1 cellular context compared by ENCODE assay signal in genomic region chr10:26455567-26456315, GRCh38.
TF ChIP-seq lines count a peak whose summit lies in the region.

No MANE protein-coding gene starts in this region.

TF ChIP-seq in SK-N-SH, 30 proteins besides CTCF, POLR2A, EP300 and RAD21 (continued from another document):
- TF ChIP-seq IRF3 (IDR thresholded peaks at IDR 0.05; ENCODE audit: low read depth, low read length) (no peak), TAF1 (IDR thresholded peaks at IDR 0.05; ENCODE audit: borderline replicate concordance, low read depth, low read length) (no peak), GATA2 (CRISPR knock-in tag; IDR thresholded peaks at IDR 0.05) (no peak), POLR2AphosphoS5 (IDR thresholded peaks at IDR 0.05; ENCODE audit: low read depth, low read length) (no peak), ZBTB33 (IDR thresholded peaks at IDR 0.05; ENCODE audit: borderline replicate concordance, low read depth) (no peak), MEF2A (IDR thresholded peaks at IDR 0.05; ENCODE audit: borderline replicate concordance, low read depth) (no peak), EZH2phosphoT487 (IDR thresholded peaks at IDR 0.05; ENCODE audit: borderline replicate concordance, low read depth) (no peak), TEAD4 (IDR thresholded peaks at IDR 0.05; ENCODE audit: borderline replicate concordance, insufficient read depth) (no peak)
- TF ChIP-seq, protein P1, sequence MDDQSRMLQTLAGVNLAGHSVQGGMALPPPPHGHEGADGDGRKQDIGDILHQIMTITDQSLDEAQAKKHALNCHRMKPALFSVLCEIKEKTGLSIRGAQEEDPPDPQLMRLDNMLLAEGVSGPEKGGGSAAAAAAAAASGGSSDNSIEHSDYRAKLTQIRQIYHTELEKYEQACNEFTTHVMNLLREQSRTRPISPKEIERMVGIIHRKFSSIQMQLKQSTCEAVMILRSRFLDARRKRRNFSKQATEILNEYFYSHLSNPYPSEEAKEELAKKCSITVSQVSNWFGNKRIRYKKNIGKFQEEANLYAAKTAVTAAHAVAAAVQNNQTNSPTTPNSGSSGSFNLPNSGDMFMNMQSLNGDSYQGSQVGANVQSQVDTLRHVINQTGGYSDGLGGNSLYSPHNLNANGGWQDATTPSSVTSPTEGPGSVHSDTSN (IDR thresholded peaks at IDR 0.05) = no peak
- TF ChIP-seq, protein P2, sequence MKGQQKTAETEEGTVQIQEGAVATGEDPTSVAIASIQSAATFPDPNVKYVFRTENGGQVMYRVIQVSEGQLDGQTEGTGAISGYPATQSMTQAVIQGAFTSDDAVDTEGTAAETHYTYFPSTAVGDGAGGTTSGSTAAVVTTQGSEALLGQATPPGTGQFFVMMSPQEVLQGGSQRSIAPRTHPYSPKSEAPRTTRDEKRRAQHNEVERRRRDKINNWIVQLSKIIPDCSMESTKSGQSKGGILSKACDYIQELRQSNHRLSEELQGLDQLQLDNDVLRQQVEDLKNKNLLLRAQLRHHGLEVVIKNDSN (IDR thresholded peaks at IDR 0.05; ENCODE audit: borderline replicate concordance, low read depth) = no peak
